Comparison of ENCODE assay signal across 1 cellular context in genomic region chr9:86281577-86282076, GRCh38.
TF ChIP-seq lines count a peak whose summit lies in the region.

No MANE protein-coding gene starts in this region.

TF ChIP-seq in K562, 482 proteins besides CTCF, POLR2A, EP300 and RAD21 (continued from another document):
- TF ChIP-seq THAP7 (CRISPR knock-in tag; IDR thresholded peaks at IDR 0.05): no peak
- 0 out of 2 replicates have a peak, but pooled peaks have one; percentile 16 for TF ChIP-seq CBFB (CRISPR knock-in tag; IDR thresholded peaks at IDR 0.05)
- TF ChIP-seq MGA (IDR thresholded peaks at IDR 0.05): 0 out of 2 replicates have a peak, but pooled peaks have one; percentile 25
- TF ChIP-seq SAP30 (IDR thresholded peaks at IDR 0.05; ENCODE audit: borderline replicate concordance, insufficient read depth, low read depth, low read length, poor library complexity, severe bottlenecking): peak; percentile 50
- TF ChIP-seq PHF8 (IDR thresholded peaks at IDR 0.05; ENCODE audit: borderline replicate concordance, low read length): peak; percentile 11; the same call in 1 of the 2 replicates
